8 cellular contexts compared by ENCODE assay signal in the genomic region with DNA sequence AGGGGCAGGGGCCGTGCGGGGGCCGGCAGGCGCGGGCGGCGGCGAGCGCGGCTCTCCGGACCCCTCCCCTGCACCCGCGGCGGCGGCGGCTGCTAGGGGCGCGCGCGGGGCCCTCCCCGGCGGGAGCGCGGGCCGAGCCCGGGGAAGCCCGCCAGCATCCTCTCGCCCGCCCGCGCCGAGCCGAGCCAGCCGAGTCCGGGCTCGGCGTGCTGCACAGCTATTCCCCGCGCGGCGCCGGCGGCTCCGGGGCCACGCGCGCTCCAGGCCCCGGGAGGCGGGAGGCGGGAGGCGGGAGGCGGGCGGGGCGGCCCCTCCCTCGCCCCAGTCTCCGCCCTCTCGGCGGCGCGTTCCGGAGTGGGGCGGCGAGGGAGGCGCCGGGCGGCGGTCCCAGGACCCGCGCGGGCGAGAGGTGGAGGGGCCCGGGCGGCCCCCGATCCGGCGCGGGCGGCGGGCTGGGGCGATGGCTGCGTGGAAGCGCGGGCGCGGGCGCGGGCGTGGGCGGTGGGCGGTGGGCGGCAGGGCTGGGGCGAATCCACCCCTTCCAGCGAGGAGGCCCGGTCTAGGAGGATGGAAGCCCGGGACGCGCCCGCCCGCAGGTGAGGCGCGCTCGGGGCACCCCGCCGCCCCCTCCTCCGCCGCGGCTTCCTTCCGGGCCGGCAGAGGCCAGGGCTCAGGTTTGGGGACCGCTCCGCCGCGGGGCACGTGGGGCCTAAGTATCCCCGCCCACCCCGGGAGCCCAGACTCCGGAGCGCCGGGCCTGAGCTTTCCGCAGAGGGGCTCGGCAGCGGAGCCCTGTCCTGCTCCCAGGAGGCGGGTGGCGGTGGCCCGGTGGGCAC. TPM values are rescaled to one million over a fixed set of nuclear protein-coding genes. Genes with fewer than 3 reads are reported as not detected.
DNase-seq lines count a peak whose midpoint lies in the region; ATAC-seq and TF ChIP-seq lines count a peak whose summit lies in the region.

TSS of gene ADCY3 (minus strand) at position 261 of the 836 bp plus-strand sequence. CDS start 1,250 bp downstream, outside the sequence.

- H3K27me3 ChIP-seq in AG04450 (ENCODE audit: control insufficient read depth, insufficient read depth, low read length) (no peaks in the 10 kb centered on the region), RWPE2 (ENCODE audit: insufficient read depth, poor library complexity, severe bottlenecking) (no peaks in the 10 kb centered on the region), osteoblast (ENCODE audit: insufficient read depth, low read length) (no peaks in the 10 kb centered on the region), upper lobe of left lung (peaks cover 0 to 5% (median 0%) of the 10 kb centered on the region in 4 donors)

- H3K4me1 ChIP-seq in RWPE2 (ENCODE audit: insufficient read depth, poor library complexity, severe bottlenecking) (no peaks in the 10 kb centered on the region), osteoblast (ENCODE audit: insufficient read depth, low read length) (peaks cover 23% of the 10 kb centered on the region), upper lobe of left lung (peaks cover 7 to 31% (median 19%) of the 10 kb centered on the region in 4 donors)

- CTCF ChIA-PET in AG04450 (lab: Charles Lee) = no interaction called here

- TF ChIP-seq CTCF in AG04450 (IDR thresholded peaks at IDR 0.05; ENCODE audit: low read depth, low read length) = no peak
- TF ChIP-seq CTCF in RWPE2 (IDR thresholded peaks at IDR 0.05; ENCODE audit: poor library complexity, severe bottlenecking) = no peak
- no peak for TF ChIP-seq CTCF in osteoblast (IDR thresholded peaks at IDR 0.05; ENCODE audit: extremely low read depth, low read depth, low read length)
- TF ChIP-seq CTCF in upper lobe of left lung (IDR thresholded peaks at IDR 0.05) = no peak

- H3K36me3 ChIP-seq in RWPE2 (ENCODE audit: low read depth) = peaks cover 27% of the 10 kb centered on the region
- no peaks in the 10 kb centered on the region for H3K36me3 ChIP-seq in osteoblast (ENCODE audit: insufficient read depth, low read length)
- H3K36me3 ChIP-seq in upper lobe of left lung = no peaks in the 10 kb centered on the region

- no peak for TF ChIP-seq POLR2A in upper lobe of left lung (IDR thresholded peaks at IDR 0.05)

- ATAC-seq in GM18868 (IDR thresholded peaks at IDR 0.05; ENCODE audit: unreplicated experiment) (peak; percentile 58), HG03103 (IDR thresholded peaks at IDR 0.05; ENCODE audit: low read depth, unreplicated experiment) (peak; percentile 52), RWPE2 (ENCODE audit: low read depth) (peak; percentile 42), upper lobe of left lung (ENCODE audit: low FRiP score in 2 of 2) (peak in 1 of 2 donors; percentile 78)

- peaks cover 9% of the 10 kb centered on the region for H3K79me2 ChIP-seq in osteoblast (ENCODE audit: insufficient read depth, low read length)

- DNase-seq in AG04450 (ENCODE audit: low read depth, low spot score) = no peak
- no peak for DNase-seq in RWPE2 (ENCODE audit: low spot score)
- peak; percentile 71 for DNase-seq in activated naive CD4-positive, alpha-beta T cell treated with anti-CD3 and anti-CD28 coated beads, Interleukin-2, amount 50 U/mL, for 16 hours
- DNase-seq in glomerular endothelial cell (ENCODE audit: extremely low read depth, low read depth, low spot score) = no peak
- DNase-seq in osteoblast (ENCODE audit: insufficient read length, low spot score, missing footprints) = peak; percentile 99
- DNase-seq in upper lobe of left lung = peak; percentile 41 to 92

- peak within 1 kb of the TSS; percentile 84 for H3K4me2 ChIP-seq in osteoblast (ENCODE audit: insufficient read depth, low read length)

- H3K4me3 ChIP-seq in AG04450 (ENCODE audit: low read depth, low read length) (peak within 1 kb of the TSS; percentile 66), RWPE2 (ENCODE audit: severe bottlenecking) (peak within 1 kb of the TSS; percentile 96), osteoblast (ENCODE audit: insufficient read depth, low read length) (peak within 1 kb of the TSS; percentile 75), upper lobe of left lung (peak within 1 kb of the TSS; percentile 69 to 81 (median 77))

- H3K9me3 ChIP-seq in AG04450 (ENCODE audit: control insufficient read depth, insufficient read depth, low read length) (no peaks in the 10 kb centered on the region), RWPE2 (ENCODE audit: severe bottlenecking) (no peaks in the 10 kb centered on the region), osteoblast (ENCODE audit: low read depth, low read length) (no peaks in the 10 kb centered on the region), upper lobe of left lung (no peaks in the 10 kb centered on the region)

- 1% methylated on average over 10 of the region's 125 CpGs; no CpG with 5 or more reads in 1 of the 2 donors for WGBS in upper lobe of left lung, 2 donors

- H3K27ac ChIP-seq in AG04450 (ENCODE audit: low read depth, low read length) = no peak within 1 kb of the TSS
- H3K27ac ChIP-seq in RWPE2 (ENCODE audit: poor library complexity, severe bottlenecking) = peak within 1 kb of the TSS; percentile 74
- H3K27ac ChIP-seq in osteoblast (ENCODE audit: low read depth, low read length) = peak within 1 kb of the TSS; percentile 33
- H3K27ac ChIP-seq in upper lobe of left lung = peak within 1 kb of the TSS; percentile 12 to 78 (median 58)

- no peak for TF ChIP-seq EP300 in upper lobe of left lung (IDR thresholded peaks at IDR 0.05)

- POLR2A ChIA-PET in AG04450 (lab: Yijun Ruan, JAX) = no interaction called here

- H2AFZ ChIP-seq in osteoblast (ENCODE audit: low read length) = peak within 1 kb of the TSS; percentile 80

- peaks cover 16% of the 10 kb centered on the region for H4K20me1 ChIP-seq in osteoblast (ENCODE audit: insufficient read depth, low read length)

RNA-seq across cellular contexts. Expression of gene ADCY3, which starts in this region (rescaled TPM):
- 29.6 and 41.1 TPM in 2 replicates for polyA plus RNA-seq in AG04450 (2011; rRNA removed)
- polyA minus RNA-seq in AG04450 (2011; rRNA and poly(A)+ RNA removed) = 74.7 and 85.1 TPM in 2 replicates
- 36.5 and 36.9 TPM in 2 replicates for total RNA-seq in glomerular endothelial cell
- total RNA-seq in osteoblast = 47.4 and 52.2 TPM in 2 replicates
- 10 to 100 TPM; 17.5 to 83.5 (median 36.5) TPM for total RNA-seq in upper lobe of left lung

Comparison
In these comparisons a context has a peak if more than half of its experiments do, and no peak if none do; other contexts are left out.
1. DNase-seq: peak in activated naive CD4-positive, alpha-beta T cell treated with anti-CD3 and anti-CD28 coated beads, Interleukin-2, amount 50 U/mL, for 16 hours (single experiment), osteoblast (single experiment) and upper lobe of left lung (2 of 2); none in AG04450 (single experiment), RWPE2 (single experiment) and glomerular endothelial cell (single experiment).
2. Peak in every context shown above with its lines, with median percentiles within 50 percentile points of each other: H3K4me3 ChIP-seq.